10 cellular contexts compared by ENCODE assay signal in the genomic region with DNA sequence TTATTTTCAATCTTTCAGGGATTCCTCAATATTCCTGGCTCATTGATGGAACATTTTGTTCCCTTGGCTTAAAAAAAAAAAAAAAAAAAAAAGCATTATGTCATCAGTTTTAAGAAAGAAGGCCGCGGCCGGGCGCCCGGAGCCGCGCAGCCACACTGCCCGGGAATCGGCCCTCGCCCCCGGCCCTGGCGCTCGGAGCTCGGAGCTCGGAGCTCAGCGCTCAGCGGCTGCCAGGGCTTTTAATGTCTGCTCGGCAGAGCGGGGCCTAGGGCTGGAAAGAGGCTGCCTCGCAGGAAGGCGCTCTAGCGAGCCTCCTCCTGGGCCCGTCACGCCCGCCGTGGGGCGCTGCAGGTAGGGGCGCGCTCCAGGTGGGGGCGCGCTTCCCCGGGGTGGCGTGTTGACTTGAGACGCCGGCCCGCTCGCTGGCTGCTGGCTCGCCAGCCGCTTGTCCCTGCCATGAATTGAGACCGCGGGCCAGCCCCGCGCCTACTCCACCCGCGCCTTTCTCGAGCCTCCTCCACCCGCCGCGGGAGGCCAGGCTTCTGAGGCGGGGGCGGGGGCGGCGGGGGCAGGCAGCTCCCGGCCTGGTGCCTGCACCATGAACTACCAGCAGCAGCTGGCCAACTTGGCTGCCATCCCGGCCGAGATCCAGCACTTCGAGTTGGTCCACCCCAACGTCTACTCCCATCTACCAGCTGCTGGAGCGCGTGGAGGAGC. TPM values are rescaled to one million over a fixed set of nuclear protein-coding genes. Genes with fewer than 3 reads are reported as not detected.
DNase-seq lines count a peak whose midpoint lies in the region; ATAC-seq and TF ChIP-seq lines count a peak whose summit lies in the region.
"Had no signal": no experiment of that assay in that cellular context is flagged by ENCODE, and none has a peak within 500 bp of the region (broad histone marks: within the 10 kb centered on the region; RNA-seq: fewer than 3 reads in every experiment).

No MANE protein-coding gene starts in this region.

- no peak overlapping the region for H3K27ac Mint-ChIP-seq in activated naive CD8-positive, alpha-beta T cell treated with anti-CD3 and anti-CD28 coated beads for 36 hours
- H3K27ac Mint-ChIP-seq in activated naive CD8-positive, alpha-beta T cell treated with anti-CD3 and anti-CD28 coated beads, Interleukin-2, amount 50 U/mL, for 24 hours = no peak overlapping the region
- H3K27ac Mint-ChIP-seq: stimulated activated naive B cell treated with anti-CD40 and anti-IgM and Interleukin-4, amounts not matched to agents 10 μg/mL and 1 μg/mL and 100 μg/mL, for 72 hours had no signal

- no peak for ATAC-seq in activated naive CD8-positive, alpha-beta T cell treated with anti-CD3 and anti-CD28 coated beads, Interleukin-2, amount 50 U/mL, for 24 hours
- ATAC-seq in RWPE2 (ENCODE audit: low read depth) = peak; percentile 63

- H3K27me3 Mint-ChIP-seq in activated naive CD8-positive, alpha-beta T cell treated with anti-CD3 and anti-CD28 coated beads for 36 hours = peaks cover 77% of the 10 kb centered on the region
- peaks cover 43% of the 10 kb centered on the region for H3K27me3 Mint-ChIP-seq in activated naive CD8-positive, alpha-beta T cell treated with anti-CD3 and anti-CD28 coated beads, Interleukin-2, amount 50 U/mL, for 24 hours

- DNase-seq in activated naive CD8-positive, alpha-beta T cell treated with anti-CD3 and anti-CD28 coated beads for 36 hours = peak; percentile 26
- DNase-seq in activated naive CD8-positive, alpha-beta T cell treated with anti-CD3 and anti-CD28 coated beads, Interleukin-2, amount 50 U/mL, for 24 hours = no peak
- DNase-seq in RWPE2 (ENCODE audit: low spot score) (no peak), foreskin melanocyte (peak; percentile 13), osteoblast (ENCODE audit: insufficient read length, low spot score, missing footprints) (peak; percentile 87), UCSD-AML1 (lab: John Stamatoyannopoulos, UW; ENCODE audit: unreplicated experiment) (no peak), OCI-M1 (lab: John Stamatoyannopoulos, UW) (no peak)
- no peak for DNase-seq in effector memory CD4-positive, alpha-beta T cell
- DNase-seq: activated T-cell treated with anti-CD3 and anti-CD28 coated beads, Interleukin-2, amount 50 U/mL, for 4 hours; stimulated activated naive B cell treated with anti-CD40 and anti-IgM and Interleukin-4, amounts not matched to agents 10 μg/mL and 1 μg/mL and 100 μg/mL, for 72 hours had no signal

- TF ChIP-seq CTCF in RWPE2 (IDR thresholded peaks at IDR 0.05; ENCODE audit: poor library complexity, severe bottlenecking) = peak; percentile 37
- peak; percentile 21 for TF ChIP-seq CTCF in osteoblast (IDR thresholded peaks at IDR 0.05; ENCODE audit: extremely low read depth, low read depth, low read length)

- H3K4me2 ChIP-seq in osteoblast (ENCODE audit: insufficient read depth, low read length) = peak overlapping the region; percentile 53

- peak overlapping the region; percentile 10 for H2AFZ ChIP-seq in osteoblast (ENCODE audit: low read length)

- H3K36me3 ChIP-seq in RWPE2 (ENCODE audit: low read depth) = no peaks in the 10 kb centered on the region
- H3K36me3 ChIP-seq in osteoblast (ENCODE audit: insufficient read depth, low read length) = no peaks in the 10 kb centered on the region
- no peaks in the 10 kb centered on the region for H3K36me3 ChIP-seq in effector memory CD4-positive, alpha-beta T cell (ENCODE audit: control insufficient read depth, insufficient read depth, low read length)

- no peaks in the 10 kb centered on the region for H3K4me1 ChIP-seq in RWPE2 (ENCODE audit: insufficient read depth, poor library complexity, severe bottlenecking)
- no peaks in the 10 kb centered on the region for H3K4me1 ChIP-seq in osteoblast (ENCODE audit: insufficient read depth, low read length)
- no peaks in the 10 kb centered on the region for H3K4me1 ChIP-seq in effector memory CD4-positive, alpha-beta T cell (ENCODE audit: control insufficient read depth, insufficient read depth, low read length, poor library complexity, severe bottlenecking)

- no peaks in the 10 kb centered on the region for H3K9me3 Mint-ChIP-seq in activated naive CD8-positive, alpha-beta T cell treated with anti-CD3 and anti-CD28 coated beads for 36 hours
- H3K9me3 Mint-ChIP-seq in activated naive CD8-positive, alpha-beta T cell treated with anti-CD3 and anti-CD28 coated beads, Interleukin-2, amount 50 U/mL, for 24 hours = no peaks in the 10 kb centered on the region
- H3K9me3 Mint-ChIP-seq: activated T-cell treated with anti-CD3 and anti-CD28 coated beads, Interleukin-2, amount 50 U/mL, for 4 hours; stimulated activated naive B cell treated with anti-CD40 and anti-IgM and Interleukin-4, amounts not matched to agents 10 μg/mL and 1 μg/mL and 100 μg/mL, for 72 hours had no signal

- no peak overlapping the region for H3K4me3 Mint-ChIP-seq in activated naive CD8-positive, alpha-beta T cell treated with anti-CD3 and anti-CD28 coated beads for 36 hours
- no peak overlapping the region for H3K4me3 Mint-ChIP-seq in activated naive CD8-positive, alpha-beta T cell treated with anti-CD3 and anti-CD28 coated beads, Interleukin-2, amount 50 U/mL, for 24 hours
- H3K4me3 Mint-ChIP-seq: activated T-cell treated with anti-CD3 and anti-CD28 coated beads, Interleukin-2, amount 50 U/mL, for 4 hours; stimulated activated naive B cell treated with anti-CD40 and anti-IgM and Interleukin-4, amounts not matched to agents 10 μg/mL and 1 μg/mL and 100 μg/mL, for 72 hours had no signal

- no peaks in the 10 kb centered on the region for H4K20me1 ChIP-seq in osteoblast (ENCODE audit: insufficient read depth, low read length)

- H3K4me1 Mint-ChIP-seq in activated naive CD8-positive, alpha-beta T cell treated with anti-CD3 and anti-CD28 coated beads for 36 hours = no peaks in the 10 kb centered on the region
- H3K4me1 Mint-ChIP-seq in activated naive CD8-positive, alpha-beta T cell treated with anti-CD3 and anti-CD28 coated beads, Interleukin-2, amount 50 U/mL, for 24 hours = no peaks in the 10 kb centered on the region
- H3K4me1 Mint-ChIP-seq: stimulated activated naive B cell treated with anti-CD40 and anti-IgM and Interleukin-4, amounts not matched to agents 10 μg/mL and 1 μg/mL and 100 μg/mL, for 72 hours had no signal

- H3K9me3 ChIP-seq in RWPE2 (ENCODE audit: severe bottlenecking) = no peaks in the 10 kb centered on the region
- H3K9me3 ChIP-seq in osteoblast (ENCODE audit: low read depth, low read length) = no peaks in the 10 kb centered on the region
- no peaks in the 10 kb centered on the region for H3K9me3 ChIP-seq in effector memory CD4-positive, alpha-beta T cell (ENCODE audit: control insufficient read depth, low read length)

- H3K27me3 ChIP-seq in RWPE2 (ENCODE audit: insufficient read depth, poor library complexity, severe bottlenecking) (peaks cover 33% of the 10 kb centered on the region), osteoblast (ENCODE audit: insufficient read depth, low read length) (peaks cover 7% of the 10 kb centered on the region)
- H3K27me3 ChIP-seq in effector memory CD4-positive, alpha-beta T cell (replicated peaks; ENCODE audit: control insufficient read depth, insufficient read depth, low read length, poor library complexity, severe bottlenecking) = no peaks in the 10 kb centered on the region

- H3K27ac ChIP-seq in RWPE2 (ENCODE audit: poor library complexity, severe bottlenecking) (no peak overlapping the region), osteoblast (ENCODE audit: low read depth, low read length) (no peak overlapping the region)
- H3K27ac ChIP-seq in effector memory CD4-positive, alpha-beta T cell (ENCODE audit: insufficient read depth, low read length, poor library complexity, severe bottlenecking) = no peak overlapping the region

- no peaks in the 10 kb centered on the region for H3K79me2 ChIP-seq in osteoblast (ENCODE audit: insufficient read depth, low read length)

- H3K36me3 Mint-ChIP-seq in activated naive CD8-positive, alpha-beta T cell treated with anti-CD3 and anti-CD28 coated beads for 36 hours = no peaks in the 10 kb centered on the region
- H3K36me3 Mint-ChIP-seq in activated naive CD8-positive, alpha-beta T cell treated with anti-CD3 and anti-CD28 coated beads, Interleukin-2, amount 50 U/mL, for 24 hours (ENCODE audit: low read depth) = no peaks in the 10 kb centered on the region
- H3K36me3 Mint-ChIP-seq: stimulated activated naive B cell treated with anti-CD40 and anti-IgM and Interleukin-4, amounts not matched to agents 10 μg/mL and 1 μg/mL and 100 μg/mL, for 72 hours had no signal

- H3K4me3 ChIP-seq in RWPE2 (ENCODE audit: severe bottlenecking) (peak overlapping the region; percentile 9), osteoblast (ENCODE audit: insufficient read depth, low read length) (peak overlapping the region; percentile 51)
- H3K4me3 ChIP-seq in effector memory CD4-positive, alpha-beta T cell (ENCODE audit: insufficient read depth, low read depth, low read length, poor library complexity, severe bottlenecking) = no peak overlapping the region

RNA-seq across cellular contexts. Expression of a gene that starts 5.4 kb away (rescaled TPM):
- total RNA-seq in activated naive CD8-positive, alpha-beta T cell treated with anti-CD3 and anti-CD28 coated beads for 36 hours = not detected
- total RNA-seq in osteoblast = not detected in 2 replicates
- total RNA-seq: activated T-cell treated with anti-CD3 and anti-CD28 coated beads, Interleukin-2, amount 50 U/mL, for 4 hours had no signal

RNA-seq across cellular contexts. Expression of a gene that starts 10.5 kb away (rescaled TPM):
- total RNA-seq in activated naive CD8-positive, alpha-beta T cell treated with anti-CD3 and anti-CD28 coated beads for 36 hours = not detected
- total RNA-seq in osteoblast = not detected in 2 replicates
- total RNA-seq: activated T-cell treated with anti-CD3 and anti-CD28 coated beads, Interleukin-2, amount 50 U/mL, for 4 hours had no signal

Comparison
In these comparisons a context has a peak if more than half of its experiments do, and no peak if none do; other contexts are left out.
1. DNase-seq: peak in activated naive CD8-positive, alpha-beta T cell treated with anti-CD3 and anti-CD28 coated beads for 36 hours (single experiment), foreskin melanocyte (single experiment) and osteoblast (single experiment); none in activated naive CD8-positive, alpha-beta T cell treated with anti-CD3 and anti-CD28 coated beads, Interleukin-2, amount 50 U/mL, for 24 hours (single experiment), RWPE2 (single experiment), UCSD-AML1 (single experiment), OCI-M1 (single experiment) and effector memory CD4-positive, alpha-beta T cell (0 of 3).